Comparison of ENCODE assay signal across 9 cellular contexts in genomic region chr1:111656093-111657017, GRCh38. TPM values are rescaled to one million over a fixed set of nuclear protein-coding genes. Genes with fewer than 3 reads are reported as not detected.
DNase-seq lines count a peak whose midpoint lies in the region; ATAC-seq and TF ChIP-seq lines count a peak whose summit lies in the region.
"Had no signal": no experiment of that assay in that cellular context is flagged by ENCODE, and none has a peak within 500 bp of the region (broad histone marks: within the 10 kb centered on the region; RNA-seq: fewer than 3 reads in every experiment).

No MANE protein-coding gene starts in this region.

- H3K4me1 ChIP-seq in breast epithelium (peaks cover 0 to 6% of the 10 kb centered on the region in 2 donors), thoracic aorta (ENCODE audit: control insufficient read depth in 1 of 2, low read depth in 2 of 2) (peaks cover 30 to 48% of the 10 kb centered on the region in 2 donors)
- H3K4me1 ChIP-seq: SJSA1 had no signal

- H3K27ac ChIP-seq in breast epithelium (no peak overlapping the region), thoracic aorta (no peak overlapping the region)
- H3K27ac ChIP-seq: SJSA1 had no signal

- H3K9me3 ChIP-seq in breast epithelium, result no peaks in the 10 kb centered on the region
- no peaks in the 10 kb centered on the region for H3K9me3 ChIP-seq in thoracic aorta
- H3K9me3 ChIP-seq: SJSA1 had no signal

- TF ChIP-seq POLR2A in breast epithelium (IDR thresholded peaks at IDR 0.05), result no peak

- TF ChIP-seq CTCF in GM12864 (IDR thresholded peaks at IDR 0.05; ENCODE audit: low read depth, low read length, missing control alignments) (peak; percentile 39), breast epithelium (IDR thresholded peaks at IDR 0.05) (peak; percentile 54 to 68 (median 59)), thoracic aorta (IDR thresholded peaks at IDR 0.05) (peak; percentile 47)

- H3K36me3 ChIP-seq in breast epithelium, result no peaks in the 10 kb centered on the region
- H3K36me3 ChIP-seq in thoracic aorta, result no peaks in the 10 kb centered on the region

- H3K27me3 ChIP-seq in breast epithelium (no peaks in the 10 kb centered on the region), thoracic aorta (replicated peaks; ENCODE audit: insufficient read depth) (no peaks in the 10 kb centered on the region)
- H3K27me3 ChIP-seq: SJSA1 had no signal

- no peak for ATAC-seq in thoracic aorta (ENCODE audit: insufficient number of reproducible peaks, low FRiP score, low read depth)
- ATAC-seq in HG02885 (IDR thresholded peaks at IDR 0.05; ENCODE audit: poor library complexity, unreplicated experiment), result no peak
- no peak for ATAC-seq in GM21360 (IDR thresholded peaks at IDR 0.05; ENCODE audit: unreplicated experiment)

- no peak overlapping the region for H3K4me3 ChIP-seq in GM12864 (ENCODE audit: low read depth, low read length)
- H3K4me3 ChIP-seq in breast epithelium, result no peak overlapping the region
- no peak overlapping the region for H3K4me3 ChIP-seq in thoracic aorta
- H3K4me3 ChIP-seq: SJSA1 had no signal

- intact Hi-C loops in breast epithelium (cut with DNase I; ENCODE audit: low total_unique reads), result no loop called here

- DNase-seq in AML-193 (lab: John Stamatoyannopoulos, UW), result peak; percentile 72
- no peak for DNase-seq in GM12864 (ENCODE audit: low read depth)
- peak; percentile 33 for DNase-seq in NCI-H748 (lab: John Stamatoyannopoulos, UW; ENCODE audit: unreplicated experiment)
- DNase-seq in breast epithelium (ENCODE audit: low spot score in 2 of 2), result no peak
- peak; percentile 73 for DNase-seq in kidney glomerular epithelial cell (lab: John Stamatoyannopoulos, UW)
- DNase-seq in thoracic aorta (ENCODE audit: low spot score), result peak; percentile 5

RNA-seq across cellular contexts. Expression of gene RAP1A, which starts 36.8 kb away (rescaled TPM):
- total RNA-seq in breast epithelium (10 to 100 TPM; 45.9 to 72.8 (median 54.9) TPM), thoracic aorta (10 to 100 TPM; 67.4 to 75.0 TPM)

Comparison
In these comparisons a context has a peak if more than half of its experiments do, and no peak if none do; other contexts are left out.
1. DNase-seq: peak in AML-193 (2 of 2), NCI-H748 (single experiment), kidney glomerular epithelial cell (single experiment) and thoracic aorta (single experiment); none in GM12864 (single experiment) and breast epithelium (0 of 2).
2. Peak in every context shown above with its lines, with median percentiles within 50 percentile points of each other: CTCF ChIP-seq.